8 cellular contexts compared by ENCODE assay signal in the genomic region with DNA sequence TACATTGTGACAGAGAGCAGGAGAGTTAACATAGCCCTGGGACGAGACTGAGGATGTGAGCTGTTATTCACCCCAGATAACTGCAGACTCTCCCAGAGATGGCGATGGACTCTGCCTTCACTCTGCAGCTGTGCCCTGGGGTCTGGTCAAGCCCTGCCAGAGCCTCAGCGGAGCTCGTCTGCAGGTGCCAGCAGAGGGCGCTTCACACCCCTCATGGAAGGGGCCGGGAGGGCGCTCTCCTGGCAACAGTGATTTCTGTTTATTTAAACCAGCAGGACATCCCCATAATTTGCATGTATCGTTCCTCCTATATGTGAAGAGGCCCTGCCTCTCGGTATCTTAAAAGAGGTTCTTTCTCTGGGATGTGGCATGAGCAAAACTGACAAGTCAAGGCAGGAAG.
DNase-seq lines count a peak whose midpoint lies in the region; ATAC-seq and TF ChIP-seq lines count a peak whose summit lies in the region.
"Not testable (repeated sequence)": the region's sequence is repeated elsewhere in the genome, so short reads cannot be mapped to it uniquely, and the experiment has no call there.

No MANE protein-coding gene starts in this region.

- not testable (repeated sequence) for H3K36me3 ChIP-seq in MM.1S (replicated peaks; ENCODE audit: insufficient read depth, low read length)

- H3K27ac ChIP-seq in MM.1S (ENCODE audit: low read length): not testable (repeated sequence)

- H3F3A ChIP-seq in MM.1S (ENCODE audit: insufficient read depth, low read length): not testable (repeated sequence)

- H3K79me2 ChIP-seq in MM.1S (ENCODE audit: low read length): not testable (repeated sequence)

- H4K20me1 ChIP-seq in MM.1S (ENCODE audit: insufficient read depth, low read length): not testable (repeated sequence)

- H3K4me3 ChIP-seq in MM.1S (ENCODE audit: low read length): not testable (repeated sequence)

- not testable (repeated sequence) for H3K9me3 Mint-ChIP-seq in HFFc6; activated naive CD8-positive, alpha-beta T cell treated with anti-CD3 and anti-CD28 coated beads, Interleukin-2, amount 50 U/mL, for 24 hours; memory B cell

- not testable (repeated sequence) for H3K4me1 ChIP-seq in MM.1S (ENCODE audit: low read length)

- not testable (repeated sequence) for H3K9ac ChIP-seq in MM.1S (ENCODE audit: low read length)

- H3K4me3 Mint-ChIP-seq in HFFc6; activated naive CD8-positive, alpha-beta T cell treated with anti-CD3 and anti-CD28 coated beads, Interleukin-2, amount 50 U/mL, for 24 hours; memory B cell: not testable (repeated sequence)

- H2AFZ ChIP-seq in MM.1S (ENCODE audit: low read length): not testable (repeated sequence)

- not testable (repeated sequence) for H3K9me2 ChIP-seq in MM.1S (replicated peaks; ENCODE audit: insufficient read depth, low read length)

- H3K4me1 Mint-ChIP-seq in HFFc6 (ENCODE audit: low read depth); activated naive CD8-positive, alpha-beta T cell treated with anti-CD3 and anti-CD28 coated beads, Interleukin-2, amount 50 U/mL, for 24 hours; memory B cell: not testable (repeated sequence)

- TF ChIP-seq CTCF in AG09319 (IDR thresholded peaks at IDR 0.05; ENCODE audit: low read depth, low read length) (peak; percentile 2; the same call in 1 of the 2 replicates), HFFc6 (IDR thresholded peaks at IDR 0.05) (peak; percentile 39; the same call in 1 of the 2 replicates), MM.1S (IDR thresholded peaks at IDR 0.05; ENCODE audit: low read length) (peak; percentile 14; the same call in 1 of the 2 replicates)

- H3K9me3 ChIP-seq in MM.1S (replicated peaks; ENCODE audit: insufficient read depth, low read length): not testable (repeated sequence)

- ATAC-seq in GM18502 (IDR thresholded peaks at IDR 0.05; ENCODE audit: poor library complexity, unreplicated experiment): peak; percentile 60
- ATAC-seq in GM21360 (IDR thresholded peaks at IDR 0.05; ENCODE audit: unreplicated experiment): peak; percentile 87
- peak; percentile 65 for ATAC-seq in HG03139 (IDR thresholded peaks at IDR 0.05; ENCODE audit: unreplicated experiment)
- peak; percentile 15 for ATAC-seq in activated naive CD8-positive, alpha-beta T cell treated with anti-CD3 and anti-CD28 coated beads, Interleukin-2, amount 50 U/mL, for 24 hours
- peak; percentile 89 for ATAC-seq in memory B cell (ENCODE audit: low read depth)

- not testable (repeated sequence) for DNase-seq in AG09319 (ENCODE audit: extremely low read depth, low read depth); HFFc6; MM.1S; activated naive CD8-positive, alpha-beta T cell treated with anti-CD3 and anti-CD28 coated beads, Interleukin-2, amount 50 U/mL, for 24 hours; memory B cell (ENCODE audit: low spot score in 2 of 2)

- H3K27ac Mint-ChIP-seq in HFFc6; activated naive CD8-positive, alpha-beta T cell treated with anti-CD3 and anti-CD28 coated beads, Interleukin-2, amount 50 U/mL, for 24 hours; memory B cell: not testable (repeated sequence)

- not testable (repeated sequence) for H3K4me2 ChIP-seq in MM.1S (ENCODE audit: low read depth, low read length)

- not testable (repeated sequence) for H3K36me3 Mint-ChIP-seq in HFFc6 (ENCODE audit: low read depth); activated naive CD8-positive, alpha-beta T cell treated with anti-CD3 and anti-CD28 coated beads, Interleukin-2, amount 50 U/mL, for 24 hours (ENCODE audit: low read depth); memory B cell

- not testable (repeated sequence) for H3K27me3 ChIP-seq in MM.1S (replicated peaks; ENCODE audit: insufficient read depth, low read length)

- not testable (repeated sequence) for H3K27me3 Mint-ChIP-seq in HFFc6 (ENCODE audit: insufficient read depth); activated naive CD8-positive, alpha-beta T cell treated with anti-CD3 and anti-CD28 coated beads, Interleukin-2, amount 50 U/mL, for 24 hours; memory B cell

Comparison
In these comparisons a context has a peak if more than half of its experiments do, and no peak if none do; other contexts are left out.
1. ATAC-seq: peak in every context shown above with its lines; median percentile 89 in memory B cell; 87 in GM21360; 65 in HG03139; 60 in GM18502; 15 in activated naive CD8-positive, alpha-beta T cell treated with anti-CD3 and anti-CD28 coated beads, Interleukin-2, amount 50 U/mL, for 24 hours.